In genomic region chr5:66144074-66144798, GRCh38 we compare ENCODE assay signal across 1 cellular context.
A peak's percentile ranks its signal among the peaks of the same experiment; 100 is the strongest.
TF ChIP-seq lines count a peak whose summit lies in the region.

Gene SREK1 (plus strand): TSS chr5:66144300. CDS start chr5:66144377, 77 bp downstream.

TF ChIP-seq in HepG2, 621 proteins besides CTCF, POLR2A, EP300 and RAD21 (continued from another document and continues in another):
- TF ChIP-seq, protein P1, sequence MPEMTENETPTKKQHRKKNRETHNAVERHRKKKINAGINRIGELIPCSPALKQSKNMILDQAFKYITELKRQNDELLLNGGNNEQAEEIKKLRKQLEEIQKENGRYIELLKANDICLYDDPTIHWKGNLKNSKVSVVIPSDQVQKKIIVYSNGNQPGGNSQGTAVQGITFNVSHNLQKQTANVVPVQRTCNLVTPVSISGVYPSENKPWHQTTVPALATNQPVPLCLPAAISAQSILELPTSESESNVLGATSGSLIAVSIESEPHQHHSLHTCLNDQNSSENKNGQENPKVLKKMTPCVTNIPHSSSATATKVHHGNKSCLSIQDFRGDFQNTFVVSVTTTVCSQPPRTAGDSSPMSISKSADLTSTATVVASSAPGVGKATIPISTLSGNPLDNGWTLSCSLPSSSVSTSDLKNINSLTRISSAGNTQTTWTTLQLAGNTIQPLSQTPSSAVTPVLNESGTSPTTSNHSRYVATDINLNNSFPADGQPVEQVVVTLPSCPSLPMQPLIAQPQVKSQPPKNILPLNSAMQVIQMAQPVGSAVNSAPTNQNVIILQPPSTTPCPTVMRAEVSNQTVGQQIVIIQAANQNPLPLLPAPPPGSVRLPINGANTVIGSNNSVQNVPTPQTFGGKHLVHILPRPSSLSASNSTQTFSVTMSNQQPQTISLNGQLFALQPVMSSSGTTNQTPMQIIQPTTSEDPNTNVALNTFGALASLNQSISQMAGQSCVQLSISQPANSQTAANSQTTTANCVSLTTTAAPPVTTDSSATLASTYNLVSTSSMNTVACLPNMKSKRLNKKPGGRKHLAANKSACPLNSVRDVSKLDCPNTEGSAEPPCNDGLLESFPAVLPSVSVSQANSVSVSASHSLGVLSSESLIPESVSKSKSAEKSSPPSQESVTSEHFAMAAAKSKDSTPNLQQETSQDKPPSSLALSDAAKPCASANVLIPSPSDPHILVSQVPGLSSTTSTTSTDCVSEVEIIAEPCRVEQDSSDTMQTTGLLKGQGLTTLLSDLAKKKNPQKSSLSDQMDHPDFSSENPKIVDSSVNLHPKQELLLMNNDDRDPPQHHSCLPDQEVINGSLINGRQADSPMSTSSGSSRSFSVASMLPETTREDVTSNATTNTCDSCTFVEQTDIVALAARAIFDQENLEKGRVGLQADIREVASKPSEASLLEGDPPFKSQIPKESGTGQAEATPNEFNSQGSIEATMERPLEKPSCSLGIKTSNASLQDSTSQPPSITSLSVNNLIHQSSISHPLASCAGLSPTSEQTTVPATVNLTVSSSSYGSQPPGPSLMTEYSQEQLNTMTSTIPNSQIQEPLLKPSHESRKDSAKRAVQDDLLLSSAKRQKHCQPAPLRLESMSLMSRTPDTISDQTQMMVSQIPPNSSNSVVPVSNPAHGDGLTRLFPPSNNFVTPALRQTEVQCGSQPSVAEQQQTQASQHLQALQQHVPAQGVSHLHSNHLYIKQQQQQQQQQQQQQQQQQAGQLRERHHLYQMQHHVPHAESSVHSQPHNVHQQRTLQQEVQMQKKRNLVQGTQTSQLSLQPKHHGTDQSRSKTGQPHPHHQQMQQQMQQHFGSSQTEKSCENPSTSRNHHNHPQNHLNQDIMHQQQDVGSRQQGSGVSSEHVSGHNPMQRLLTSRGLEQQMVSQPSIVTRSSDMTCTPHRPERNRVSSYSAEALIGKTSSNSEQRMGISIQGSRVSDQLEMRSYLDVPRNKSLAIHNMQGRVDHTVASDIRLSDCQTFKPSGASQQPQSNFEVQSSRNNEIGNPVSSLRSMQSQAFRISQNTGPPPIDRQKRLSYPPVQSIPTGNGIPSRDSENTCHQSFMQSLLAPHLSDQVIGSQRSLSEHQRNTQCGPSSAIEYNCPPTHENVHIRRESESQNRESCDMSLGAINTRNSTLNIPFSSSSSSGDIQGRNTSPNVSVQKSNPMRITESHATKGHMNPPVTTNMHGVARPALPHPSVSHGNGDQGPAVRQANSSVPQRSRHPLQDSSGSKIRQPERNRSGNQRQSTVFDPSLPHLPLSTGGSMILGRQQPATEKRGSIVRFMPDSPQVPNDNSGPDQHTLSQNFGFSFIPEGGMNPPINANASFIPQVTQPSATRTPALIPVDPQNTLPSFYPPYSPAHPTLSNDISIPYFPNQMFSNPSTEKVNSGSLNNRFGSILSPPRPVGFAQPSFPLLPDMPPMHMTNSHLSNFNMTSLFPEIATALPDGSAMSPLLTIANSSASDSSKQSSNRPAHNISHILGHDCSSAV (CRISPR knock-in tag; IDR thresholded peaks at IDR 0.05; ENCODE audit: borderline replicate concordance) = no peak
- TF ChIP-seq ZNF589 (CRISPR knock-in tag; conservative IDR thresholded peaks at IDR 0.05) (peak; percentile 77; the same call in 1 of the 2 replicates), ZNF441 (CRISPR knock-in tag; IDR thresholded peaks at IDR 0.05; ENCODE audit: borderline replicate concordance) (peak; percentile 66), ZNF670 (CRISPR knock-in tag; IDR thresholded peaks at IDR 0.05; ENCODE audit: borderline replicate concordance) (peak; percentile 83), ETV6 (CRISPR knock-in tag; conservative IDR thresholded peaks at IDR 0.05) (no peak; the same call in 1 of the 2 replicates), NR2F6 (IDR thresholded peaks at IDR 0.05) (no peak), NR2F6 (CRISPR knock-in tag; IDR thresholded peaks at IDR 0.05) (no peak), ZNF7 (CRISPR knock-in tag; IDR thresholded peaks at IDR 0.05) (no peak), KAT7 (CRISPR knock-in tag; IDR thresholded peaks at IDR 0.05; ENCODE audit: borderline replicate concordance) (peak; percentile 58; the same call in 1 of the 2 replicates), KLF12 (CRISPR knock-in tag; IDR thresholded peaks at IDR 0.05; ENCODE audit: borderline replicate concordance) (peak; percentile 41; the same call in 1 of the 2 replicates), ZNF337 (CRISPR knock-in tag; IDR thresholded peaks at IDR 0.05; ENCODE audit: borderline replicate concordance, low read depth) (no peak), ZBTB1 (CRISPR knock-in tag; IDR thresholded peaks at IDR 0.05; ENCODE audit: borderline replicate concordance) (no peak), ZNF33A (CRISPR knock-in tag; IDR thresholded peaks at IDR 0.05; ENCODE audit: borderline replicate concordance) (0 out of 2 replicates have a peak, but pooled peaks have one; percentile 24), SPEN (CRISPR knock-in tag; IDR thresholded peaks at IDR 0.05; ENCODE audit: low read depth) (peak; percentile 80), SATB2 (CRISPR knock-in tag; IDR thresholded peaks at IDR 0.05) (peak; percentile 77), ZNF644 (CRISPR knock-in tag; IDR thresholded peaks at IDR 0.05; ENCODE audit: low read depth) (no peak), SRY (CRISPR knock-in tag; IDR thresholded peaks at IDR 0.05) (peak; percentile 77), ZNF782 (CRISPR knock-in tag; IDR thresholded peaks at IDR 0.05; ENCODE audit: borderline replicate concordance) (0 out of 2 replicates have a peak, but pooled peaks have one; percentile 25), ZFAT (CRISPR knock-in tag; conservative IDR thresholded peaks at IDR 0.05) (peak; percentile 95), DNMT1 (CRISPR knock-in tag; IDR thresholded peaks at IDR 0.05) (peak; percentile 48; the same call in 1 of the 2 replicates), ZNF33B (CRISPR knock-in tag; IDR thresholded peaks at IDR 0.05) (no peak; the same call in 1 of the 2 replicates), SOX6 (IDR thresholded peaks at IDR 0.05) (no peak), SOX6 (CRISPR knock-in tag; IDR thresholded peaks at IDR 0.05) (peak; percentile 69), ZEB1 (IDR thresholded peaks at IDR 0.05; ENCODE audit: insufficient replicate concordance, low read depth) (peak; percentile 7), THAP8 (CRISPR knock-in tag; IDR thresholded peaks at IDR 0.05; ENCODE audit: borderline replicate concordance) (peak; percentile 78; the same call in 1 of the 2 replicates), ZNF569 (CRISPR knock-in tag; IDR thresholded peaks at IDR 0.05; ENCODE audit: borderline replicate concordance) (no peak), HOXD1 (CRISPR knock-in tag; IDR thresholded peaks at IDR 0.05) (peak; percentile 39; the same call in 1 of the 2 replicates), ETS1 (CRISPR knock-in tag; IDR thresholded peaks at IDR 0.05) (no peak), CBFB (CRISPR knock-in tag; IDR thresholded peaks at IDR 0.05) (peak; percentile 72; the same call in 1 of the 2 replicates), TCF12 (IDR thresholded peaks at IDR 0.05) (no peak), TCF12 (CRISPR knock-in tag; IDR thresholded peaks at IDR 0.05) (0 out of 2 replicates have a peak, but pooled peaks have one; percentile 78), TEAD3 (CRISPR knock-in tag; optimal IDR thresholded peaks at IDR 0.05; ENCODE audit: borderline replicate concordance) (peak; percentile 21), ZNF737 (CRISPR knock-in tag; IDR thresholded peaks at IDR 0.05; ENCODE audit: borderline replicate concordance) (no peak; the same call in 1 of the 2 replicates), SMARCC2 (IDR thresholded peaks at IDR 0.05) (no peak), GLI4 (CRISPR knock-in tag; IDR thresholded peaks at IDR 0.05; ENCODE audit: borderline replicate concordance) (peak; percentile 47; the same call in 1 of the 2 replicates), ZFY (CRISPR knock-in tag; IDR thresholded peaks at IDR 0.05) (peak; percentile 89), ZNF138 (CRISPR knock-in tag; IDR thresholded peaks at IDR 0.05; ENCODE audit: low read depth) (0 out of 2 replicates have a peak, but pooled peaks have one; percentile 35), MAZ (IDR thresholded peaks at IDR 0.05; ENCODE audit: borderline replicate concordance, low read depth, low read length) (0 out of 2 replicates have a peak, but pooled peaks have one; percentile 28), MAZ (CRISPR knock-in tag; IDR thresholded peaks at IDR 0.05; ENCODE audit: low read depth) (peak; percentile 82), ZFP36L1 (CRISPR knock-in tag; IDR thresholded peaks at IDR 0.05) (peak; percentile 39; the same call in 1 of the 2 replicates), ZNF883 (CRISPR knock-in tag; IDR thresholded peaks at IDR 0.05; ENCODE audit: not compliant biosample characterization) (peak; percentile 81), KLF6 (CRISPR knock-in tag; IDR thresholded peaks at IDR 0.05) (no peak)
- TF ChIP-seq, protein P2, sequence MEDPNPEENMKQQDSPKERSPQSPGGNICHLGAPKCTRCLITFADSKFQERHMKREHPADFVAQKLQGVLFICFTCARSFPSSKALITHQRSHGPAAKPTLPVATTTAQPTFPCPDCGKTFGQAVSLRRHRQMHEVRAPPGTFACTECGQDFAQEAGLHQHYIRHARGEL (CRISPR knock-in tag; IDR thresholded peaks at IDR 0.05) = no peak
- TF ChIP-seq, protein P3, sequence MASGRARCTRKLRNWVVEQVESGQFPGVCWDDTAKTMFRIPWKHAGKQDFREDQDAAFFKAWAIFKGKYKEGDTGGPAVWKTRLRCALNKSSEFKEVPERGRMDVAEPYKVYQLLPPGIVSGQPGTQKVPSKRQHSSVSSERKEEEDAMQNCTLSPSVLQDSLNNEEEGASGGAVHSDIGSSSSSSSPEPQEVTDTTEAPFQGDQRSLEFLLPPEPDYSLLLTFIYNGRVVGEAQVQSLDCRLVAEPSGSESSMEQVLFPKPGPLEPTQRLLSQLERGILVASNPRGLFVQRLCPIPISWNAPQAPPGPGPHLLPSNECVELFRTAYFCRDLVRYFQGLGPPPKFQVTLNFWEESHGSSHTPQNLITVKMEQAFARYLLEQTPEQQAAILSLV (CRISPR knock-in tag; IDR thresholded peaks at IDR 0.05; ENCODE audit: borderline replicate concordance) = peak; percentile 29; the same call in 1 of the 2 replicates
- TF ChIP-seq, protein P4, sequence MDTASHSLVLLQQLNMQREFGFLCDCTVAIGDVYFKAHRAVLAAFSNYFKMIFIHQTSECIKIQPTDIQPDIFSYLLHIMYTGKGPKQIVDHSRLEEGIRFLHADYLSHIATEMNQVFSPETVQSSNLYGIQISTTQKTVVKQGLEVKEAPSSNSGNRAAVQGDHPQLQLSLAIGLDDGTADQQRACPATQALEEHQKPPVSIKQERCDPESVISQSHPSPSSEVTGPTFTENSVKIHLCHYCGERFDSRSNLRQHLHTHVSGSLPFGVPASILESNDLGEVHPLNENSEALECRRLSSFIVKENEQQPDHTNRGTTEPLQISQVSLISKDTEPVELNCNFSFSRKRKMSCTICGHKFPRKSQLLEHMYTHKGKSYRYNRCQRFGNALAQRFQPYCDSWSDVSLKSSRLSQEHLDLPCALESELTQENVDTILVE (CRISPR knock-in tag; IDR thresholded peaks at IDR 0.05) = peak; percentile 56
- TF ChIP-seq, protein P5, sequence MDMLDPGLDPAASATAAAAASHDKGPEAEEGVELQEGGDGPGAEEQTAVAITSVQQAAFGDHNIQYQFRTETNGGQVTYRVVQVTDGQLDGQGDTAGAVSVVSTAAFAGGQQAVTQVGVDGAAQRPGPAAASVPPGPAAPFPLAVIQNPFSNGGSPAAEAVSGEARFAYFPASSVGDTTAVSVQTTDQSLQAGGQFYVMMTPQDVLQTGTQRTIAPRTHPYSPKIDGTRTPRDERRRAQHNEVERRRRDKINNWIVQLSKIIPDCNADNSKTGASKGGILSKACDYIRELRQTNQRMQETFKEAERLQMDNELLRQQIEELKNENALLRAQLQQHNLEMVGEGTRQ (IDR thresholded peaks at IDR 0.05; ENCODE audit: low read depth, low read length) = peak; percentile 93
- TF ChIP-seq, protein P5 (CRISPR knock-in tag; IDR thresholded peaks at IDR 0.05; ENCODE audit: borderline replicate concordance) = peak; percentile 95; the same call in 1 of the 2 replicates
- TF ChIP-seq, protein P6, sequence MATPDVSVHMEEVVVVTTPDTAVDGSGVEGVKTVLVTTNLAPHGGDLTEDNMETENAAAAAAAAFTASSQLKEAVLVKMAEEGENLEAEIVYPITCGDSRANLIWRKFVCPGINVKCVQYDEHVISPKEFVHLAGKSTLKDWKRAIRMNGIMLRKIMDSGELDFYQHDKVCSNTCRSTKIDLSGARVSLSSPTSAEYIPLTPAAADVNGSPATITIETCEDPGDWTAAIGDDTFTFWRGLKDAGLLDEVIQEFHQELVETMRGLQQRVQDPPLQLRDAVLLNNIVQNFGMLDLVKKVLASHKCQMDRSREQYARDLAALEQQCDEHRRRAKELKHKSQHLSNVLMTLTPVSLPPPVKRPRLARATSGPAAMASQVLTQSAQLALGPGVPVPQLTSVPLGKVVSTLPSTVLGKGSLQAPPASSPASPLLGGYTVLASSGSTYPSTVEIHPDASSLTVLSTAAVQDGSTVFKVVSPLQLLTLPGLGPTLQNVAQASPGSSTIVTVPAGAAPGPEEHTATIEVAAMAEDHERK (CRISPR knock-in tag; IDR thresholded peaks at IDR 0.05; ENCODE audit: low read depth) = peak; percentile 43; the same call in 1 of the 2 replicates
